Comparison of ENCODE assay signal across 23 cellular contexts in the genomic region with DNA sequence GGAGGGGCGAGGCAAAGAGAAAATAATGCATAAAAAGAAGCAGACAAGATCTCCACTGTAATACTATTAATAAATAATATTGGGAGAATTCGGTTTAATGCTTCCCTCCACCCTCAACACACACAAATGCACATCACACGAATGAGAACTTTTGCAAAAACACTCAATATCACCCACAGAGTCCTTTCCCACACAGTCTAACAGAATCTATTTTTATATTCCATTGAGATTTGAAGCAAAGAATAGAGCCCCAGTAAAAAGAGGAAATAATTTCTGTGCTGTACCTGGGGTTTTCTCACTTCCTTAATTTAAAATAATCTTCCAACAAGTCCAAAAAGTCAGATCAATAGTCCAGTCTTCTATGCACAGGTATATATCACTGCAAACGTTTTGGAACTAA. TPM values are rescaled to one million over a fixed set of nuclear protein-coding genes. Genes with fewer than 3 reads are reported as not detected.
DNase-seq lines count a peak whose midpoint lies in the region; ATAC-seq and TF ChIP-seq lines count a peak whose summit lies in the region.
"Had no signal": no experiment of that assay in that cellular context is flagged by ENCODE, and none has a peak within 500 bp of the region (broad histone marks: within the 10 kb centered on the region; RNA-seq: fewer than 3 reads in every experiment).

No MANE protein-coding gene starts in this region.

- H3K36me3 ChIP-seq in colonic mucosa, result no peaks in the 10 kb centered on the region
- H3K36me3 ChIP-seq: prostate gland, tibial nerve had no signal

- H3K36me3 Mint-ChIP-seq in CD14-positive monocyte, result peaks cover 59 to 72% of the 10 kb centered on the region in 2 donors
- peaks cover 14% of the 10 kb centered on the region for H3K36me3 Mint-ChIP-seq in effector memory CD8-positive, alpha-beta T cell (ENCODE audit: insufficient read depth)
- H3K36me3 Mint-ChIP-seq: CD4-positive, CD25-positive, alpha-beta regulatory T cell had no signal

- ATAC-seq in HG03378 (IDR thresholded peaks at IDR 0.05; ENCODE audit: unreplicated experiment), result peak; percentile 29
- no peak for ATAC-seq in effector memory CD8-positive, alpha-beta T cell (replicated peaks)
- no peak for ATAC-seq in GM19467 (IDR thresholded peaks at IDR 0.05; ENCODE audit: unreplicated experiment)
- ATAC-seq: activated CD4-positive, alpha-beta T cell treated with anti-CD3 and anti-CD28 coated beads for 36 hours; body of pancreas; left cardiac atrium; stimulated activated naive CD8-positive, alpha-beta T cell treated with anti-CD3 and anti-CD28 coated beads, Interleukin-15, Interleukin-2, amounts not matched to agents 100 U/mL and 50 U/mL, for 24 hours had no signal

- H3K27me3 Mint-ChIP-seq in CD14-positive monocyte (ENCODE audit: low read depth in 3 of 3), result peaks cover 0 to 6% (median 0%) of the 10 kb centered on the region in 3 donors
- no peaks in the 10 kb centered on the region for H3K27me3 Mint-ChIP-seq in effector memory CD8-positive, alpha-beta T cell
- H3K27me3 Mint-ChIP-seq: activated CD4-positive, alpha-beta T cell treated with anti-CD3 and anti-CD28 coated beads for 36 hours; CD4-positive, CD25-positive, alpha-beta regulatory T cell had no signal

- no peaks in the 10 kb centered on the region for H3K4me1 ChIP-seq in colonic mucosa
- H3K4me1 ChIP-seq: body of pancreas, prostate gland, tibial nerve had no signal

- TF ChIP-seq CTCF in CD14-positive monocyte (IDR thresholded peaks at IDR 0.05) (no peak), colonic mucosa (IDR thresholded peaks at IDR 0.05) (no peak)

- no peak for DNase-seq in CD14-positive monocyte (ENCODE audit: low spot score)
- peak; percentile 21 for DNase-seq in NOMO-1 treated with dmso at 0.1 percent for 144 hours (lab: John Stamatoyannopoulos, UW; ENCODE audit: unreplicated experiment)
- no peak for DNase-seq in effector memory CD8-positive, alpha-beta T cell
- no peak for DNase-seq in NCI-H1436 (lab: John Stamatoyannopoulos, UW)
- DNase-seq in HuH-7.5 (ENCODE audit: low spot score), result no peak
- no peak for DNase-seq in colonic mucosa
- DNase-seq: activated CD4-positive, alpha-beta T cell treated with anti-CD3 and anti-CD28 coated beads for 36 hours; activated naive CD8-positive, alpha-beta T cell treated with anti-CD3 and anti-CD28 coated beads, Interleukin-2, amount 10 ng/mL, durations not matched to agents 7 days and 5 days; body of pancreas; CD4-positive, CD25-positive, alpha-beta regulatory T cell; DMS 273 treated with DMSO at 0.1 percent for 48 hours; glutamatergic neuron; left cardiac atrium; NCI-H2171 treated with DMSO at 0.1 percent for 48 hours; NCI-H526; stimulated activated CD4-positive, alpha-beta T cell treated with anti-CD3 and anti-CD28 coated beads, Interleukin-2, amount 100 ng/mL, for 24 hours; stimulated activated naive CD8-positive, alpha-beta T cell treated with anti-CD3 and anti-CD28 coated beads, Interleukin-15, Interleukin-2, amounts not matched to agents 100 U/mL and 50 U/mL, for 24 hours had no signal

- no peaks in the 10 kb centered on the region for H3K9me3 Mint-ChIP-seq in CD14-positive monocyte
- no peaks in the 10 kb centered on the region for H3K9me3 Mint-ChIP-seq in effector memory CD8-positive, alpha-beta T cell
- H3K9me3 Mint-ChIP-seq: activated naive CD8-positive, alpha-beta T cell treated with anti-CD3 and anti-CD28 coated beads, Interleukin-2, amount 10 ng/mL, durations not matched to agents 7 days and 5 days; activated T-helper 1 cell treated with anti-CD3 and anti-CD28 coated beads, Interleukin-12 subunit alpha, Interleukin-12 subunit beta, Interleukin-2, Interleukin-4 antibody, amounts not matched to agents 30 ng/mL and 10 ng/mL and 1 ng/mL, durations not matched to agents 14 hours and 24 hours and 36 hours; CD4-positive, CD25-positive, alpha-beta regulatory T cell; nephron had no signal

- no peak overlapping the region for H3K4me3 Mint-ChIP-seq in CD14-positive monocyte
- no peak overlapping the region for H3K4me3 Mint-ChIP-seq in effector memory CD8-positive, alpha-beta T cell
- H3K4me3 Mint-ChIP-seq: activated CD4-positive, alpha-beta T cell treated with anti-CD3 and anti-CD28 coated beads for 36 hours; activated naive CD8-positive, alpha-beta T cell treated with anti-CD3 and anti-CD28 coated beads, Interleukin-2, amount 10 ng/mL, durations not matched to agents 7 days and 5 days; activated T-helper 1 cell treated with anti-CD3 and anti-CD28 coated beads, Interleukin-12 subunit alpha, Interleukin-12 subunit beta, Interleukin-2, Interleukin-4 antibody, amounts not matched to agents 30 ng/mL and 10 ng/mL and 1 ng/mL, durations not matched to agents 14 hours and 24 hours and 36 hours; nephron had no signal

- intact Hi-C loops in CD14-positive monocyte (cut with micrococcal nuclease) (no loop called here), colonic mucosa (cut with DNase I) (no loop called here)

- H3K27ac Mint-ChIP-seq in CD14-positive monocyte, result peak overlapping the region; percentile 72 to 92 (median 87)
- H3K27ac Mint-ChIP-seq in effector memory CD8-positive, alpha-beta T cell, result peak overlapping the region; percentile 33 to 67
- H3K27ac Mint-ChIP-seq: activated CD4-positive, alpha-beta T cell treated with anti-CD3 and anti-CD28 coated beads for 36 hours; activated naive CD8-positive, alpha-beta T cell treated with anti-CD3 and anti-CD28 coated beads, Interleukin-2, amount 10 ng/mL, durations not matched to agents 7 days and 5 days; activated T-helper 1 cell treated with anti-CD3 and anti-CD28 coated beads, Interleukin-12 subunit alpha, Interleukin-12 subunit beta, Interleukin-2, Interleukin-4 antibody, amounts not matched to agents 30 ng/mL and 10 ng/mL and 1 ng/mL, durations not matched to agents 14 hours and 24 hours and 36 hours; CD4-positive, CD25-positive, alpha-beta regulatory T cell; nephron had no signal

- H3K9me3 ChIP-seq in colonic mucosa, result no peaks in the 10 kb centered on the region
- H3K9me3 ChIP-seq: body of pancreas, prostate gland, tibial nerve had no signal

- H3K9ac ChIP-seq in colonic mucosa (ENCODE audit: low read depth in 2 of 2, low read length in 2 of 2), result no peak overlapping the region

- H3K27ac ChIP-seq in colonic mucosa, result no peak overlapping the region
- H3K27ac ChIP-seq: prostate gland, tibial nerve had no signal

- H3K4me3 ChIP-seq in colonic mucosa, result no peak overlapping the region
- H3K4me3 ChIP-seq: body of pancreas, prostate gland, tibial nerve had no signal

- H3K27me3 ChIP-seq in colonic mucosa, result no peaks in the 10 kb centered on the region
- H3K27me3 ChIP-seq: body of pancreas, tibial nerve had no signal

- H3K4me1 Mint-ChIP-seq in CD14-positive monocyte, result peaks cover 73% of the 10 kb centered on the region
- peaks cover 16 to 20% of the 10 kb centered on the region in 2 donors for H3K4me1 Mint-ChIP-seq in effector memory CD8-positive, alpha-beta T cell (ENCODE audit: low read depth in 2 of 2)
- H3K4me1 Mint-ChIP-seq: activated CD4-positive, alpha-beta T cell treated with anti-CD3 and anti-CD28 coated beads for 36 hours; nephron had no signal

RNA-seq across cellular contexts. Expression of gene PIK3AP1, which starts 17.0 kb away (rescaled TPM):
- polyA plus RNA-seq in CD14-positive monocyte, result 100 to 1,000 TPM in 1 of 2 donors, 10 to 100 TPM in 1; 95.5 to 157 TPM
- total RNA-seq in colonic mucosa, result 10 to 100 TPM; 10.9 to 12.4 TPM
